In genomic region chr7:36652431-36652830, GRCh38 we compare ENCODE assay signal across 15 cellular contexts.
DNase-seq lines count a peak whose midpoint lies in the region; ATAC-seq and TF ChIP-seq lines count a peak whose summit lies in the region.
"Had no signal": no experiment of that assay in that cellular context is flagged by ENCODE, and none has a peak within 500 bp of the region (broad histone marks: within the 10 kb centered on the region; RNA-seq: fewer than 3 reads in every experiment).

No MANE protein-coding gene starts in this region.

- H3K9me3 ChIP-seq in CD4-positive, alpha-beta T cell (ENCODE audit: control insufficient read depth, low read length): no peaks in the 10 kb centered on the region

- peaks cover 66% of the 10 kb centered on the region for H3K36me3 Mint-ChIP-seq in CD4-positive, alpha-beta T cell (ENCODE audit: low read depth)
- H3K36me3 Mint-ChIP-seq in effector memory CD8-positive, alpha-beta T cell (ENCODE audit: insufficient read depth): peaks cover 21% of the 10 kb centered on the region
- H3K36me3 Mint-ChIP-seq in natural killer cell: peaks cover 61% of the 10 kb centered on the region

- H3K4me1 Mint-ChIP-seq in CD4-positive, alpha-beta T cell (ENCODE audit: low read depth): peaks cover 51% of the 10 kb centered on the region
- peaks cover 28 to 70% of the 10 kb centered on the region in 2 donors for H3K4me1 Mint-ChIP-seq in effector memory CD8-positive, alpha-beta T cell (ENCODE audit: low read depth in 2 of 2)
- H3K4me1 Mint-ChIP-seq in natural killer cell: peaks cover 74 to 79% of the 10 kb centered on the region in 2 donors
- H3K4me1 Mint-ChIP-seq: B cell had no signal

- intact Hi-C loops in CD4-positive, alpha-beta T cell (cut with DNase I, micrococcal nuclease): no loop called here
- intact Hi-C loops in natural killer cell (cut with micrococcal nuclease): no loop called here

- H3K27ac ChIP-seq in CD4-positive, alpha-beta T cell (ENCODE audit: low read depth, low read length): no peak overlapping the region
- H3K27ac ChIP-seq: RWPE1 had no signal

- CTCF ChIA-PET in CD4-positive, alpha-beta T cell (lab: Charles Lee): interaction anchor here (0.9 kb wide), 1 partner anchor 18 kb away, joined by 4 read pairs; no protein-coding TSS in a partner anchor

- POLR2A ChIA-PET in CD4-positive, alpha-beta T cell (lab: Charles Lee): no interaction called here

- ATAC-seq in CD4-positive, alpha-beta T cell (ENCODE audit: poor library complexity): no peak
- ATAC-seq in effector memory CD8-positive, alpha-beta T cell (replicated peaks): no peak
- ATAC-seq in natural killer cell (no peak), HG02870 (IDR thresholded peaks at IDR 0.05; ENCODE audit: unreplicated experiment) (no peak)

- H3K27me3 ChIP-seq in CD4-positive, alpha-beta T cell (ENCODE audit: control insufficient read depth, insufficient read depth, low read length): no peaks in the 10 kb centered on the region

- H3K27me3 Mint-ChIP-seq in CD4-positive, alpha-beta T cell: no peaks in the 10 kb centered on the region
- no peaks in the 10 kb centered on the region for H3K27me3 Mint-ChIP-seq in effector memory CD8-positive, alpha-beta T cell
- no peaks in the 10 kb centered on the region for H3K27me3 Mint-ChIP-seq in natural killer cell (ENCODE audit: low read depth in 2 of 2)
- H3K27me3 Mint-ChIP-seq: CD4-positive, alpha-beta memory T cell had no signal

- peak overlapping the region; percentile 40 for H3K27ac Mint-ChIP-seq in CD4-positive, alpha-beta T cell
- peak overlapping the region; percentile 5 to 78 for H3K27ac Mint-ChIP-seq in effector memory CD8-positive, alpha-beta T cell
- peak overlapping the region; percentile 94 to 99 for H3K27ac Mint-ChIP-seq in natural killer cell
- H3K27ac Mint-ChIP-seq: B cell had no signal

- TF ChIP-seq CTCF in CD4-positive, alpha-beta T cell (IDR thresholded peaks at IDR 0.05): no peak
- no peak for TF ChIP-seq CTCF in natural killer cell (IDR thresholded peaks at IDR 0.05)

- H3K9me3 Mint-ChIP-seq in CD4-positive, alpha-beta T cell: no peaks in the 10 kb centered on the region
- peaks cover 0 to 2% of the 10 kb centered on the region in 2 donors for H3K9me3 Mint-ChIP-seq in effector memory CD8-positive, alpha-beta T cell
- H3K9me3 Mint-ChIP-seq in natural killer cell: peaks cover 0 to 2% of the 10 kb centered on the region in 2 donors

- DNase-seq in CD4-positive, alpha-beta T cell: no peak
- peak; percentile 23 for DNase-seq in HCEC 1CT
- no peak for DNase-seq in effector memory CD8-positive, alpha-beta T cell
- no peak for DNase-seq in natural killer cell
- no peak for DNase-seq in NCI-H446 (lab: John Stamatoyannopoulos, UW)
- no peak for DNase-seq in NCI-H1436 (lab: John Stamatoyannopoulos, UW)
- DNase-seq: CD4-positive, alpha-beta memory T cell; H7; NCI-H1105 treated with DMSO at 0.1 percent for 48 hours; NCI-H1930; NCI-H2171 treated with DMSO at 0.1 percent for 48 hours; NCI-H510A had no signal

- no peak overlapping the region for H3K4me3 Mint-ChIP-seq in CD4-positive, alpha-beta T cell
- H3K4me3 Mint-ChIP-seq in effector memory CD8-positive, alpha-beta T cell: no peak overlapping the region
- H3K4me3 Mint-ChIP-seq in natural killer cell: no peak overlapping the region
- H3K4me3 Mint-ChIP-seq: B cell; CD4-positive, alpha-beta memory T cell had no signal

Comparison
In these comparisons a context has a peak if more than half of its experiments do, and no peak if none do; other contexts are left out.
1. H3K27ac Mint-ChIP-seq: peak in every context shown above with its lines; median percentile 96 in natural killer cell; 42 in effector memory CD8-positive, alpha-beta T cell; 40 in CD4-positive, alpha-beta T cell.